18 cellular contexts compared by ENCODE assay signal in the genomic region with DNA sequence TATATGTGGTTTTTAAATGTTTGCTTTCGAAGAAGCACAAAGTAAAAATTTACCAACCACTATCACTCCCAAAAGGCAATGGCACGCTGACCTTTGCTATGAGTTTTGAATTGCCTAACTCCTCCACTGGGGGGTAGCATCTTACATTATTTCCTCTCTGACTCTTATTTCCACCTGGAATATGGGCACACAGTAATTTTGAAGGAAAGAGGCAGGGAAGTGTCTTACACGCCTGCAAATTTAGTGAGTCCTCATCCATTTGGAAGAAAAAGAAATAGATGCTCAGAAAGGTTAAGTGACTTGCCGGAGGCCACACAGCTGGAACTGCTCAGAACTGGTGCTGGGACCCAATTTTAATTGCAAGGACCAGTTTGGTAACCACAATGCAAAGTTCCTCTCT. TPM values are rescaled to one million over a fixed set of nuclear protein-coding genes. Genes with fewer than 3 reads are reported as not detected.
DNase-seq lines count a peak whose midpoint lies in the region; ATAC-seq and TF ChIP-seq lines count a peak whose summit lies in the region.
"Had no signal": no experiment of that assay in that cellular context is flagged by ENCODE, and none has a peak within 500 bp of the region (broad histone marks: within the 10 kb centered on the region; RNA-seq: fewer than 3 reads in every experiment).

No MANE protein-coding gene starts in this region.

- TF ChIP-seq EP300 in SK-N-SH (IDR thresholded peaks at IDR 0.05; ENCODE audit: borderline replicate concordance in 1 of 2, low read depth in 1 of 2, low read length in 1 of 2): no peak

- H3K4me2 ChIP-seq in SK-N-SH: no peak overlapping the region
- H3K4me2 ChIP-seq: KMS-11 had no signal

- H3K9ac ChIP-seq in SK-N-SH: no peak overlapping the region
- H3K9ac ChIP-seq: KMS-11 had no signal

- DNase-seq in SK-N-SH (no peak), NB4 (ENCODE audit: low read depth) (peak; percentile 25), epithelial cell of proximal tubule (ENCODE audit: low read depth) (no peak), osteocyte (ENCODE audit: extremely low spot score, unreplicated experiment) (no peak), NCI-H446 treated with DMSO at 0.1 percent for 48 hours (lab: John Stamatoyannopoulos, UW) (no peak)
- DNase-seq in stimulated activated naive CD4-positive, alpha-beta T cell (lab: John Stamatoyannopoulos, UW): no peak
- DNase-seq: HCEC 1CT, left ventricle myocardium inferior, NCI-H2171, nucleus accumbens, sigmoid colon, SW 1271, trophoblast cell had no signal

- no peaks in the 10 kb centered on the region for H4K20me1 ChIP-seq in SK-N-SH (ENCODE audit: insufficient read depth)

- H3K27me3 ChIP-seq in SK-N-SH (ENCODE audit: insufficient read depth): no peaks in the 10 kb centered on the region
- H3K27me3 ChIP-seq: sigmoid colon had no signal

- H3K9me2 ChIP-seq in SK-N-SH: no peaks in the 10 kb centered on the region

- H3K9me3 Mint-ChIP-seq in osteocyte (ENCODE audit: unreplicated experiment): no peaks in the 10 kb centered on the region

- no peak overlapping the region for H3K4me3 Mint-ChIP-seq in osteocyte (ENCODE audit: unreplicated experiment)
- H3K4me3 Mint-ChIP-seq: activated naive CD4-positive, alpha-beta T cell treated with anti-CD3 and anti-CD28 coated beads, Interleukin-2, amount 50 U/mL, for 24 hours; stimulated activated naive CD8-positive, alpha-beta T cell treated with anti-CD3 and anti-CD28 coated beads, Interleukin-15, Interleukin-2, amounts not matched to agents 100 ng/mL and 50 ng/mL, for 24 hours had no signal

- TF ChIP-seq CTCF in SK-N-SH (IDR thresholded peaks at IDR 0.05) (no peak), NB4 (IDR thresholded peaks at IDR 0.05; ENCODE audit: low read depth, low read length) (peak; percentile 9), epithelial cell of proximal tubule (conservative IDR thresholded peaks at IDR 0.05; ENCODE audit: low read depth, low read length) (peak; percentile 47), osteocyte (IDR thresholded peaks at IDR 0.05) (peak; percentile 16)

- ATAC-seq in SK-N-SH treated with all-trans-retinoic acid at 6 μM for 48 hours (no peak), GM18520 (IDR thresholded peaks at IDR 0.05; ENCODE audit: unreplicated experiment) (no peak)

- TF ChIP-seq POLR2A in NB4 (IDR thresholded peaks at IDR 0.05; ENCODE audit: extremely low read depth, insufficient read length): no peak

- H3K4me1 Mint-ChIP-seq in osteocyte (ENCODE audit: unreplicated experiment): peaks cover 23% of the 10 kb centered on the region
- H3K4me1 Mint-ChIP-seq: activated naive CD4-positive, alpha-beta T cell treated with anti-CD3 and anti-CD28 coated beads, Interleukin-2, amount 50 U/mL, for 24 hours had no signal

- H3K36me3 ChIP-seq in SK-N-SH (replicated peaks in 1 of 2; ENCODE audit: control insufficient read depth in 1 of 2, insufficient read depth in 2 of 2, low read length in 1 of 2): no peaks in the 10 kb centered on the region
- H3K36me3 ChIP-seq: left ventricle myocardium inferior, sigmoid colon had no signal

- no peaks in the 10 kb centered on the region for H3K36me3 Mint-ChIP-seq in osteocyte (ENCODE audit: unreplicated experiment)
- H3K36me3 Mint-ChIP-seq: activated naive CD4-positive, alpha-beta T cell treated with anti-CD3 and anti-CD28 coated beads, Interleukin-2, amount 50 U/mL, for 24 hours had no signal

- peak; percentile 16; the same call in 1 of the 2 replicates for TF ChIP-seq RAD21 in SK-N-SH (IDR thresholded peaks at IDR 0.05; ENCODE audit: low read length)

- H3K4me1 ChIP-seq in SK-N-SH (ENCODE audit: control insufficient read depth in 1 of 2, insufficient read depth in 2 of 2, low read depth in 1 of 2, low read length in 1 of 2): peaks cover 0 to 6% of the 10 kb centered on the region in 2 experiments; a peak in 1 of 4 replicates

- H3K27me3 Mint-ChIP-seq in osteocyte (ENCODE audit: unreplicated experiment): peaks cover 3% of the 10 kb centered on the region

- no peaks in the 10 kb centered on the region for H3K9me3 ChIP-seq in SK-N-SH
- H3K9me3 ChIP-seq: left ventricle myocardium inferior, sigmoid colon had no signal

- CTCF ChIA-PET in SK-N-SH (lab: Yijun Ruan, JAX): interaction anchor here (0.6 to 2.9 kb wide), 4 partner anchors 27 to 1245 kb away, joined by 3 to 11 read pairs (median 3); a partner anchor contains a TSS

- H3K79me2 ChIP-seq in SK-N-SH (ENCODE audit: insufficient read depth): no peaks in the 10 kb centered on the region

- WGBS in SK-N-SH (ENCODE audit: low lambda C conversion rate): 51% methylated on average over 4 of the region's 4 CpGs

- H2AFZ ChIP-seq in SK-N-SH (ENCODE audit: low read depth): no peak overlapping the region

- H3K4me3 ChIP-seq in SK-N-SH (ENCODE audit: low read depth in 2 of 2, low read length in 1 of 2): no peak overlapping the region
- no peak overlapping the region for H3K4me3 ChIP-seq in NB4 (ENCODE audit: low read depth, low read length)
- no peak overlapping the region for H3K4me3 ChIP-seq in epithelial cell of proximal tubule (ENCODE audit: low read depth, low read length)
- H3K4me3 ChIP-seq: left ventricle myocardium inferior, sigmoid colon had no signal

- no peak overlapping the region for H3K27ac Mint-ChIP-seq in osteocyte (ENCODE audit: unreplicated experiment)
- H3K27ac Mint-ChIP-seq: activated naive CD4-positive, alpha-beta T cell treated with anti-CD3 and anti-CD28 coated beads, Interleukin-2, amount 50 U/mL, for 24 hours; stimulated activated naive CD8-positive, alpha-beta T cell treated with anti-CD3 and anti-CD28 coated beads, Interleukin-15, Interleukin-2, amounts not matched to agents 100 ng/mL and 50 ng/mL, for 24 hours had no signal

- POLR2A ChIA-PET in SK-N-SH (lab: Yijun Ruan, JAX): no interaction called here

- no peak overlapping the region; a peak in 1 of 4 replicates for H3K27ac ChIP-seq in SK-N-SH (ENCODE audit: low read depth in 2 of 2, low read length in 1 of 2)
- H3K27ac ChIP-seq: KMS-11, left ventricle myocardium inferior, sigmoid colon had no signal

- H3F3A ChIP-seq in SK-N-SH (replicated peaks; ENCODE audit: insufficient read depth): no peaks in the 10 kb centered on the region

TF ChIP-seq in SK-N-SH, 30 proteins besides CTCF, POLR2A, EP300 and RAD21 (continues in another document):
- TF ChIP-seq GABPA (IDR thresholded peaks at IDR 0.05; ENCODE audit: low read depth) (no peak), RCOR1 (IDR thresholded peaks at IDR 0.05; ENCODE audit: low read length) (no peak)
- TF ChIP-seq, protein P1, sequence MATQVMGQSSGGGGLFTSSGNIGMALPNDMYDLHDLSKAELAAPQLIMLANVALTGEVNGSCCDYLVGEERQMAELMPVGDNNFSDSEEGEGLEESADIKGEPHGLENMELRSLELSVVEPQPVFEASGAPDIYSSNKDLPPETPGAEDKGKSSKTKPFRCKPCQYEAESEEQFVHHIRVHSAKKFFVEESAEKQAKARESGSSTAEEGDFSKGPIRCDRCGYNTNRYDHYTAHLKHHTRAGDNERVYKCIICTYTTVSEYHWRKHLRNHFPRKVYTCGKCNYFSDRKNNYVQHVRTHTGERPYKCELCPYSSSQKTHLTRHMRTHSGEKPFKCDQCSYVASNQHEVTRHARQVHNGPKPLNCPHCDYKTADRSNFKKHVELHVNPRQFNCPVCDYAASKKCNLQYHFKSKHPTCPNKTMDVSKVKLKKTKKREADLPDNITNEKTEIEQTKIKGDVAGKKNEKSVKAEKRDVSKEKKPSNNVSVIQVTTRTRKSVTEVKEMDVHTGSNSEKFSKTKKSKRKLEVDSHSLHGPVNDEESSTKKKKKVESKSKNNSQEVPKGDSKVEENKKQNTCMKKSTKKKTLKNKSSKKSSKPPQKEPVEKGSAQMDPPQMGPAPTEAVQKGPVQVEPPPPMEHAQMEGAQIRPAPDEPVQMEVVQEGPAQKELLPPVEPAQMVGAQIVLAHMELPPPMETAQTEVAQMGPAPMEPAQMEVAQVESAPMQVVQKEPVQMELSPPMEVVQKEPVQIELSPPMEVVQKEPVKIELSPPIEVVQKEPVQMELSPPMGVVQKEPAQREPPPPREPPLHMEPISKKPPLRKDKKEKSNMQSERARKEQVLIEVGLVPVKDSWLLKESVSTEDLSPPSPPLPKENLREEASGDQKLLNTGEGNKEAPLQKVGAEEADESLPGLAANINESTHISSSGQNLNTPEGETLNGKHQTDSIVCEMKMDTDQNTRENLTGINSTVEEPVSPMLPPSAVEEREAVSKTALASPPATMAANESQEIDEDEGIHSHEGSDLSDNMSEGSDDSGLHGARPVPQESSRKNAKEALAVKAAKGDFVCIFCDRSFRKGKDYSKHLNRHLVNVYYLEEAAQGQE (IDR thresholded peaks at IDR 0.05; ENCODE audit: low read depth, low read length): no peak

TF ChIP-seq in SK-N-SH treated with all-trans-retinoic acid at 6 μM for 48 hours, 23 proteins besides CTCF, POLR2A, EP300 and RAD21:
- TF ChIP-seq TOX (CRISPR knock-in tag; IDR thresholded peaks at IDR 0.05; ENCODE audit: borderline replicate concordance) (no peak), RARB (CRISPR knock-in tag; IDR thresholded peaks at IDR 0.05) (no peak)
TF ChIP-seq in SK-N-SH treated with all-trans-retinoic acid at 6 μM for 48 hours: peak in this region for 0.

RNA-seq across cellular contexts. Expression of a gene that starts 29.9 kb away (rescaled TPM):
- polyA plus RNA-seq in SK-N-SH (2012; rRNA removed): not detected in 2 replicates
- 0.01 TPM in 2 replicates for polyA plus RNA-seq in SK-N-SH (2012; cell fraction: cytosol; rRNA removed)
- 0.10 and 0.13 TPM in 2 replicates for polyA plus RNA-seq in SK-N-SH (2012; cell fraction: nucleus; rRNA removed)
- total RNA-seq in epithelial cell of proximal tubule (0.72 and 2.2 TPM in 2 replicates), osteocyte (0.38 and 0.63 TPM in 2 replicates)
